8 cellular contexts compared by ENCODE assay signal in genomic region chr16:68309798-68310197, GRCh38. TPM values are rescaled to one million over a fixed set of nuclear protein-coding genes. Genes with fewer than 3 reads are reported as not detected.
DNase-seq lines count a peak whose midpoint lies in the region; ATAC-seq and TF ChIP-seq lines count a peak whose summit lies in the region.

No MANE protein-coding gene starts in this region.

- peak; percentile 13 for DNase-seq in MV-4-11 (lab: John Stamatoyannopoulos, UW)
- no peak for DNase-seq in dorsolateral prefrontal cortex
- DNase-seq in nephron progenitor cell = no peak
- DNase-seq in dermis blood vessel endothelial cell = no peak
- DNase-seq in NCI-H446 (lab: John Stamatoyannopoulos, UW) = no peak
- DNase-seq in stimulated activated CD4-positive, alpha-beta T cell treated with anti-CD3 and anti-CD28 coated beads, Interleukin-15, amount 100 ng/mL, for 24 hours = no peak

- peak overlapping the region; percentile 99 for H3K27ac Mint-ChIP-seq in nephron progenitor cell

- peak overlapping the region; percentile 89 to 100 (median 94) for H3K4me2 ChIP-seq in BLaER1 treated with 17β-estradiol and CSF1 and Interleukin-3, amounts not matched to agents 10 nM and 100 nM

- H3K9ac ChIP-seq in BLaER1 treated with 17β-estradiol and CSF1 and Interleukin-3, amounts not matched to agents 10 nM and 100 nM = peak overlapping the region; percentile 89 to 97 (median 92)

- no peaks in the 10 kb centered on the region for H3K9me3 ChIP-seq in BLaER1 treated with 17β-estradiol and CSF1 and Interleukin-3, amounts not matched to agents 10 nM and 100 nM (replicated peaks in 1 of 11)

- no peak for TF ChIP-seq CTCF in dorsolateral prefrontal cortex (IDR thresholded peaks at IDR 0.05 in 54 of 56, conservative IDR thresholded peaks at IDR 0.05 in 2 of 56; ENCODE audit: low read depth in 1 of 56, partially characterized antibody in 56 of 56)
- no peak for TF ChIP-seq CTCF in nephron progenitor cell (IDR thresholded peaks at IDR 0.05)

- H3K4me1 ChIP-seq in BLaER1 treated with 17β-estradiol and CSF1 and Interleukin-3, amounts not matched to agents 10 nM and 100 nM = peaks cover 27 to 38% (median 31%) of the 10 kb centered on the region in 10 experiments

- H3K4me1 Mint-ChIP-seq in nephron progenitor cell = peaks cover 33% of the 10 kb centered on the region

- no peaks in the 10 kb centered on the region for H3K9me3 Mint-ChIP-seq in nephron progenitor cell

- no peaks in the 10 kb centered on the region for H3K27me3 ChIP-seq in BLaER1 treated with 17β-estradiol and CSF1 and Interleukin-3, amounts not matched to agents 10 nM and 100 nM
- no peaks in the 10 kb centered on the region for H3K27me3 ChIP-seq in dorsolateral prefrontal cortex

- no peak for ATAC-seq in GM19467 (IDR thresholded peaks at IDR 0.05; ENCODE audit: unreplicated experiment)

- peaks cover 25% of the 10 kb centered on the region for H3K36me3 Mint-ChIP-seq in nephron progenitor cell (ENCODE audit: low read depth)

- H3K27me3 Mint-ChIP-seq in nephron progenitor cell (ENCODE audit: low read depth, poor library complexity) = no peaks in the 10 kb centered on the region

- H3K4me3 ChIP-seq in BLaER1 treated with 17β-estradiol and CSF1 and Interleukin-3, amounts not matched to agents 10 nM and 100 nM = peak overlapping the region; percentile 84 to 98 (median 94)
- peak overlapping the region; percentile 65 to 99 (median 95) for H3K4me3 ChIP-seq in dorsolateral prefrontal cortex

- H4K20me1 ChIP-seq in BLaER1 treated with 17β-estradiol and CSF1 and Interleukin-3, amounts not matched to agents 10 nM and 100 nM = peaks cover 13 to 56% (median 37%) of the 10 kb centered on the region in 11 experiments; a peak in 21 of 22 replicates

- peaks cover 55 to 72% (median 64%) of the 10 kb centered on the region in 11 experiments for H3K36me3 ChIP-seq in BLaER1 treated with 17β-estradiol and CSF1 and Interleukin-3, amounts not matched to agents 10 nM and 100 nM

- H3K27ac ChIP-seq in BLaER1 treated with 17β-estradiol and CSF1 and Interleukin-3, amounts not matched to agents 10 nM and 100 nM = peak overlapping the region; percentile 56 to 91 (median 85)
- H3K27ac ChIP-seq in dorsolateral prefrontal cortex = peak overlapping the region in 10 of 59 donors; percentile 18 to 95 (median 84)

- peak overlapping the region; percentile 95 for H3K4me3 Mint-ChIP-seq in nephron progenitor cell

- intact Hi-C loops in dorsolateral prefrontal cortex (cut with DNase I) = loop anchor here (2.0 to 10.0 kb wide), 4 partner anchors 45 to 225 kb away; partner anchors contain the start of genes NFATC3 (in 2 of the 2), SLC7A6 (in 2 of the 2) and PLA2G15 (in 1 of the 2)

RNA-seq across cellular contexts. Expression of gene SLC7A6OS, which starts 0.9 kb away (rescaled TPM):
- total RNA-seq in dorsolateral prefrontal cortex = 10 to 100 TPM; 11.9 to 33.6 (median 20.1) TPM
- 13.3 and 15.5 TPM in 2 replicates for total RNA-seq in dermis blood vessel endothelial cell

RNA-seq across cellular contexts. Expression of gene PRMT7, which starts 1.0 kb away (rescaled TPM):
- total RNA-seq in dorsolateral prefrontal cortex (100 to 1,000 TPM in 7 of 120 experiments, 10 to 100 TPM in 113; 48.9 to 123 (median 70.7) TPM), dermis blood vessel endothelial cell (50.0 and 54.4 TPM in 2 replicates)

RNA-seq across cellular contexts. Expression of gene SLC7A6, which starts 45.5 kb away (rescaled TPM):
- total RNA-seq in dorsolateral prefrontal cortex (10 to 100 TPM; 21.3 to 61.6 (median 36.3) TPM), dermis blood vessel endothelial cell (17.4 and 31.1 TPM in 2 replicates)
